In genomic region chr12:109696485-109697269, GRCh38 we compare ENCODE assay signal across 14 cellular contexts. TPM values are rescaled to one million over a fixed set of nuclear protein-coding genes. Genes with fewer than 3 reads are reported as not detected.
DNase-seq lines count a peak whose midpoint lies in the region; FAIRE-seq and TF ChIP-seq lines count a peak whose summit lies in the region.
"Had no signal": no experiment of that assay in that cellular context is flagged by ENCODE, and none has a peak within 500 bp of the region (broad histone marks: within the 10 kb centered on the region; RNA-seq: fewer than 3 reads in every experiment).

No MANE protein-coding gene starts in this region.

- H3K27me3 Mint-ChIP-seq in Caco-2 (ENCODE audit: insufficient read depth, unreplicated experiment) = no peaks in the 10 kb centered on the region
- peaks cover 24% of the 10 kb centered on the region for H3K27me3 Mint-ChIP-seq in astrocyte (ENCODE audit: low read depth, unreplicated experiment)
- H3K27me3 Mint-ChIP-seq in neural progenitor cell (ENCODE audit: insufficient read depth, low read depth) = peaks cover 31% of the 10 kb centered on the region
- H3K27me3 Mint-ChIP-seq in type B pancreatic cell = peaks cover 3% of the 10 kb centered on the region

- H3K4me2 ChIP-seq in astrocyte (ENCODE audit: low read length) (no peak overlapping the region), neural progenitor cell (peak overlapping the region; percentile 51)

- H3K9ac ChIP-seq in astrocyte (ENCODE audit: low read length) (no peak overlapping the region), neural progenitor cell (no peak overlapping the region)

- H3K27ac ChIP-seq in astrocyte (ENCODE audit: low read depth, low read length) (no peak overlapping the region), neural progenitor cell (peak overlapping the region; percentile 63)

- POLR2A ChIA-PET in Caco-2 (lab: Charles Lee) = interaction anchor here (1.0 kb wide), 1 partner anchor 235 kb away, joined by 3 read pairs; no protein-coding TSS in a partner anchor

- FAIRE-seq in astrocyte (lab: Jason Lieb, UNC) = no peak
- FAIRE-seq: GM18507, H54 had no signal

- no peaks in the 10 kb centered on the region for H3K36me3 ChIP-seq in Caco-2 (ENCODE audit: control insufficient read depth, insufficient read depth, low read length)
- no peaks in the 10 kb centered on the region for H3K36me3 ChIP-seq in astrocyte (ENCODE audit: insufficient read depth, low read length)
- no peaks in the 10 kb centered on the region for H3K36me3 ChIP-seq in neural progenitor cell

- H3K27ac Mint-ChIP-seq in Caco-2 (ENCODE audit: unreplicated experiment) = peak overlapping the region; percentile 76
- no peak overlapping the region for H3K27ac Mint-ChIP-seq in astrocyte (ENCODE audit: unreplicated experiment)
- peak overlapping the region; percentile 58 for H3K27ac Mint-ChIP-seq in neural progenitor cell
- H3K27ac Mint-ChIP-seq in type B pancreatic cell = no peak overlapping the region
- H3K27ac Mint-ChIP-seq: stimulated activated naive CD8-positive, alpha-beta T cell treated with anti-CD3 and anti-CD28 coated beads, Interleukin-15, Interleukin-2, amounts not matched to agents 100 ng/mL and 50 ng/mL, for 24 hours had no signal

- no TSS peak for BruUV-seq in Caco-2 (replicated peaks; lab: Mats Ljungman, UMichigan)

- H2AFZ ChIP-seq in astrocyte (ENCODE audit: low read depth, low read length) (no peak overlapping the region), neural progenitor cell (replicated peaks) (no peak overlapping the region)

- peaks cover 35% of the 10 kb centered on the region for H3K4me1 Mint-ChIP-seq in Caco-2 (ENCODE audit: low read depth, unreplicated experiment)
- no peaks in the 10 kb centered on the region for H3K4me1 Mint-ChIP-seq in astrocyte (ENCODE audit: low read depth, unreplicated experiment)
- H3K4me1 Mint-ChIP-seq in neural progenitor cell = peaks cover 47% of the 10 kb centered on the region
- H3K4me1 Mint-ChIP-seq in type B pancreatic cell (ENCODE audit: unreplicated experiment) = peaks cover 19% of the 10 kb centered on the region

- H3K36me3 Mint-ChIP-seq in Caco-2 (ENCODE audit: insufficient read depth, unreplicated experiment) (peaks cover 15% of the 10 kb centered on the region), astrocyte (ENCODE audit: low read depth, unreplicated experiment) (no peaks in the 10 kb centered on the region), neural progenitor cell (no peaks in the 10 kb centered on the region), type B pancreatic cell (no peaks in the 10 kb centered on the region)

- DNase-seq in Caco-2 (no peak), Kasumi-1 (lab: John Stamatoyannopoulos, UW) (peak; percentile 3 to 10), astrocyte (ENCODE audit: low read depth) (peak; percentile 13), neural progenitor cell (ENCODE audit: low spot score) (no peak), NCI-H2029 treated with DMSO at 0.1 percent for 48 hours (lab: John Stamatoyannopoulos, UW) (no peak), type B pancreatic cell (ENCODE audit: extremely low spot score, unreplicated experiment) (no peak), epidermal melanocyte (ENCODE audit: insufficient read length, low spot score) (no peak)
- no peak for DNase-seq in stimulated activated CD4-positive, alpha-beta T cell treated with anti-CD3 and anti-CD28 coated beads, Interleukin-4, amount 100 ng/mL, for 1 hour
- DNase-seq: activated T-cell treated with anti-CD3 and anti-CD28 coated beads, Interleukin-2, amount 50 U/mL, for 4 hours; aorta; NCI-H1105 had no signal

- no peaks in the 10 kb centered on the region for H3K27me3 ChIP-seq in Caco-2 (replicated peaks; ENCODE audit: control insufficient read depth, insufficient read depth, low read length)
- peaks cover 15% of the 10 kb centered on the region for H3K27me3 ChIP-seq in astrocyte (ENCODE audit: insufficient read depth, low read length)
- H3K27me3 ChIP-seq in neural progenitor cell = no peaks in the 10 kb centered on the region

- intact Hi-C loops in Caco-2 (cut with micrococcal nuclease; ENCODE audit: unreplicated experiment) = loop anchor here (1.0 to 5.0 kb wide), 4 partner anchors 14 to 99 kb away; no protein-coding TSS in a partner anchor

- H3K9me3 Mint-ChIP-seq in Caco-2 (ENCODE audit: unreplicated experiment) (no peaks in the 10 kb centered on the region), astrocyte (ENCODE audit: unreplicated experiment) (no peaks in the 10 kb centered on the region), neural progenitor cell (peaks cover 3% of the 10 kb centered on the region), type B pancreatic cell (no peaks in the 10 kb centered on the region)
- H3K9me3 Mint-ChIP-seq: activated T-cell treated with anti-CD3 and anti-CD28 coated beads, Interleukin-2, amount 50 U/mL, for 4 hours; stimulated activated naive CD8-positive, alpha-beta T cell treated with anti-CD3 and anti-CD28 coated beads, Interleukin-15, Interleukin-2, amounts not matched to agents 100 ng/mL and 50 ng/mL, for 24 hours had no signal

- no peaks in the 10 kb centered on the region for H4K20me1 ChIP-seq in astrocyte (ENCODE audit: insufficient read depth, low read length)
- H4K20me1 ChIP-seq in neural progenitor cell (ENCODE audit: low read depth) = no peaks in the 10 kb centered on the region

- TF ChIP-seq CTCF in Caco-2 (IDR thresholded peaks at IDR 0.05; ENCODE audit: insufficient read depth in 1 of 2, low read depth in 1 of 2, low read length in 1 of 2, severe bottlenecking in 1 of 2, unreplicated experiment in 1 of 2) (no peak), astrocyte (IDR thresholded peaks at IDR 0.05; ENCODE audit: insufficient read depth, low read depth, low read length) (no peak), neural progenitor cell (IDR thresholded peaks at IDR 0.05) (no peak), type B pancreatic cell (conservative IDR thresholded peaks at IDR 0.05) (no peak)

- H3K79me2 ChIP-seq in astrocyte (ENCODE audit: insufficient read depth, low read length) = no peaks in the 10 kb centered on the region
- no peaks in the 10 kb centered on the region for H3K79me2 ChIP-seq in neural progenitor cell (ENCODE audit: low read depth)

- H3K4me3 ChIP-seq in Caco-2 (ENCODE audit: low read depth, low read length) (no peak overlapping the region), astrocyte (ENCODE audit: insufficient read depth, low read depth, low read length) (no peak overlapping the region), neural progenitor cell (no peak overlapping the region)

- H3K9me3 ChIP-seq in Caco-2 (no peaks in the 10 kb centered on the region), astrocyte (ENCODE audit: insufficient read depth, low read depth, low read length) (no peaks in the 10 kb centered on the region), neural progenitor cell (ENCODE audit: low read depth) (no peaks in the 10 kb centered on the region)

- CTCF ChIA-PET in Caco-2 (lab: Charles Lee) = interaction anchor here (0.7 to 1.5 kb wide), 5 partner anchors 20 to 110 kb away, joined by 3 to 9 read pairs (median 6); no protein-coding TSS in a partner anchor

- H3F3A ChIP-seq in neural progenitor cell (ENCODE audit: low read depth) = peaks cover 27% of the 10 kb centered on the region

- peak overlapping the region; percentile 42 for H3K4me3 Mint-ChIP-seq in Caco-2 (ENCODE audit: unreplicated experiment)
- H3K4me3 Mint-ChIP-seq in astrocyte (ENCODE audit: unreplicated experiment) = no peak overlapping the region
- peak overlapping the region; percentile 21 for H3K4me3 Mint-ChIP-seq in neural progenitor cell
- no peak overlapping the region for H3K4me3 Mint-ChIP-seq in type B pancreatic cell
- H3K4me3 Mint-ChIP-seq: activated T-cell treated with anti-CD3 and anti-CD28 coated beads, Interleukin-2, amount 50 U/mL, for 4 hours; stimulated activated naive CD8-positive, alpha-beta T cell treated with anti-CD3 and anti-CD28 coated beads, Interleukin-15, Interleukin-2, amounts not matched to agents 100 ng/mL and 50 ng/mL, for 24 hours had no signal

- H3K4me1 ChIP-seq in Caco-2 (peaks cover 42% of the 10 kb centered on the region), astrocyte (ENCODE audit: insufficient read depth, low read length) (peaks cover 3% of the 10 kb centered on the region), neural progenitor cell (peaks cover 39% of the 10 kb centered on the region)

RNA-seq across cellular contexts. Expression of gene FAM222A, which starts 16.9 kb away (rescaled TPM):
- total RNA-seq in Caco-2 (2022) = 17.4 and 18.0 TPM in 2 replicates
- total RNA-seq in astrocyte = 1.2 and 1.4 TPM in 2 replicates
- 2.5 and 10.6 TPM in 2 replicates for total RNA-seq in neural progenitor cell (ENCODE audit: low replicate concordance)
- 7.9 and 11.5 TPM in 2 replicates for total RNA-seq in type B pancreatic cell (ENCODE audit: low replicate concordance)

Comparison
In these comparisons a context has a peak if more than half of its experiments do, and no peak if none do; other contexts are left out.
1. DNase-seq: peak in Kasumi-1 (2 of 2) and astrocyte (single experiment); none in Caco-2 (0 of 2), neural progenitor cell (single experiment), NCI-H2029 treated with DMSO at 0.1 percent for 48 hours (single experiment), type B pancreatic cell (single experiment), epidermal melanocyte (single experiment) and stimulated activated CD4-positive, alpha-beta T cell treated with anti-CD3 and anti-CD28 coated beads, Interleukin-4, amount 100 ng/mL, for 1 hour (single experiment).
2. H3K27ac Mint-ChIP-seq: peak in Caco-2 (single experiment) and neural progenitor cell (single experiment); none in astrocyte (single experiment) and type B pancreatic cell (single experiment).
3. H3K4me3 Mint-ChIP-seq: peak in Caco-2 (single experiment) and neural progenitor cell (single experiment); none in astrocyte (single experiment) and type B pancreatic cell (single experiment).